ENCODE assay signal across 10 cellular contexts in the genomic region with DNA sequence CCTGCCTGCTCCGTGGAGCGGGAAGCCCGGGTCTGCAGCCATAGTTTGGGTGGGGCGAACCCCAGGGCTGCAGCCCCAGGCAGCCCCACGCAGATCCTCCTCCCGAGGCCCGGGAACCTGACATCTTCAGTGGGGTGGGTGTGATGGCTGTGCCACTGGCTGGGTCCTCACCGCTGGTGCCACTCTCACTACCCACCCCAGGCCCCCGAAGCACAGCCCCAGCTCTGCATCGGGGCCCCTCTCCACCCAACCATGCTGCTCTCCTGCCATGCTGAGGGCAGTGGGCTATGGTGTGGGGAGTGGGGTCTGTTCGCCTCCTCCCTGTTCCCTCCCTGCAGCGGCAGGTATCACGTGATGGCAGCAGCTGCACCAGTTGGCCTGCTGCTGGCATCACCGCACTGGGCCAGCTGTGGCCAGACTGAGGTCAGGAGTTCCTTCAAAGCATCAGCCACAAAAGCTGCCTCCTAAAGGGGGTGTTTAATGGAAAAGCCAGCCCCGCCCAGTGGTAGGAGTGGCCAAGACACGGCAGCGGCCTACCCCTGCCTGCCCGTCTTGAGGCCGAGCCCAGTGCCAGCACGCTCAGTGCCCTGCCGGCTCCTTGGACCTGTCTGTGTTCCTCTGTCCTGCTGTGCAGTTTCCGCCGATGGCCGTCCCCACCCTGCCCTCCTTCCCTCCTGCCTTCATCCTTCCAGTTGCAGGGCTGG. TPM values are rescaled to one million over a fixed set of nuclear protein-coding genes. Genes with fewer than 3 reads are reported as not detected.
DNase-seq lines count a peak whose midpoint lies in the region; ATAC-seq and TF ChIP-seq lines count a peak whose summit lies in the region.
"Had no signal": no experiment of that assay in that cellular context is flagged by ENCODE, and none has a peak within 500 bp of the region (broad histone marks: within the 10 kb centered on the region; RNA-seq: fewer than 3 reads in every experiment).

No MANE protein-coding gene starts in this region.

- H3K27me3 Mint-ChIP-seq in glutamatergic neuron (ENCODE audit: unreplicated experiment) (peaks cover 3% of the 10 kb centered on the region), neural progenitor cell (ENCODE audit: insufficient read depth, low read depth) (peaks cover 3% of the 10 kb centered on the region)
- H3K27me3 Mint-ChIP-seq: progenitor cell of endocrine pancreas had no signal

- H3K4me3 Mint-ChIP-seq in glutamatergic neuron (ENCODE audit: unreplicated experiment) (peak overlapping the region; percentile 72), neural progenitor cell (no peak overlapping the region)

- H3K27ac Mint-ChIP-seq in glutamatergic neuron (ENCODE audit: unreplicated experiment) (peak overlapping the region; percentile 84), neural progenitor cell (peak overlapping the region; percentile 89)
- H3K27ac Mint-ChIP-seq: progenitor cell of endocrine pancreas had no signal

- no peak overlapping the region for H2AFZ ChIP-seq in neural progenitor cell (replicated peaks)
- H2AFZ ChIP-seq in smooth muscle cell (ENCODE audit: low read depth), result no peak overlapping the region

- DNase-seq in C1 segment of cervical spinal cord (lab: John Stamatoyannopoulos, UW) (peak in 12 of 14 donors; percentile 24 to 83 (median 50)), RWPE2 (ENCODE audit: low spot score) (peak; percentile 47), glutamatergic neuron (peak; percentile 64), neural progenitor cell (ENCODE audit: low spot score) (peak; percentile 77), smooth muscle cell (lab: John Stamatoyannopoulos, UW; ENCODE audit: unreplicated experiment) (no peak), GM19238 (ENCODE audit: insufficient read length, low spot score) (no peak), WERI-Rb-1 (no peak)
- DNase-seq: KBM-7 had no signal

- H3K27ac ChIP-seq in RWPE2 (ENCODE audit: poor library complexity, severe bottlenecking) (no peak overlapping the region), neural progenitor cell (peak overlapping the region; percentile 69), smooth muscle cell (ENCODE audit: low read depth) (no peak overlapping the region), WERI-Rb-1 (no peak overlapping the region)

- no peaks in the 10 kb centered on the region for H3K4me1 ChIP-seq in RWPE2 (ENCODE audit: insufficient read depth, poor library complexity, severe bottlenecking)
- peaks cover 16% of the 10 kb centered on the region for H3K4me1 ChIP-seq in neural progenitor cell
- H3K4me1 ChIP-seq in smooth muscle cell (ENCODE audit: low read depth), result no peaks in the 10 kb centered on the region

- WGBS in smooth muscle cell (ENCODE audit: low lambda C conversion rate), result 93% methylated on average over 24 of the region's 24 CpGs

- H3F3A ChIP-seq in neural progenitor cell (ENCODE audit: low read depth) (no peaks in the 10 kb centered on the region), smooth muscle cell (ENCODE audit: low read depth) (no peaks in the 10 kb centered on the region)

- H3K4me1 Mint-ChIP-seq in glutamatergic neuron (ENCODE audit: low read depth, unreplicated experiment) (peaks cover 2% of the 10 kb centered on the region), neural progenitor cell (peaks cover 11% of the 10 kb centered on the region)

- no peaks in the 10 kb centered on the region for H3K9me3 ChIP-seq in RWPE2 (ENCODE audit: severe bottlenecking)
- no peaks in the 10 kb centered on the region for H3K9me3 ChIP-seq in neural progenitor cell (ENCODE audit: low read depth)
- H3K9me3 ChIP-seq in smooth muscle cell (replicated peaks; ENCODE audit: low read depth), result no peaks in the 10 kb centered on the region
- H3K9me3 ChIP-seq in WERI-Rb-1 (ENCODE audit: severe bottlenecking), result no peaks in the 10 kb centered on the region

- H4K20me1 ChIP-seq in neural progenitor cell (ENCODE audit: low read depth) (peaks cover 12% of the 10 kb centered on the region), smooth muscle cell (ENCODE audit: low read depth) (peaks cover 58% of the 10 kb centered on the region)

- H3K4me2 ChIP-seq in neural progenitor cell (peak overlapping the region; percentile 2), smooth muscle cell (no peak overlapping the region)

- H3K79me2 ChIP-seq in neural progenitor cell (ENCODE audit: low read depth) (peaks cover 33% of the 10 kb centered on the region), smooth muscle cell (ENCODE audit: low read depth) (peaks cover 27% of the 10 kb centered on the region)

- H3K36me3 ChIP-seq in RWPE2 (ENCODE audit: low read depth) (peaks cover 23% of the 10 kb centered on the region; the same call in 1 of the 2 replicates), neural progenitor cell (no peaks in the 10 kb centered on the region), smooth muscle cell (ENCODE audit: low read depth) (no peaks in the 10 kb centered on the region), WERI-Rb-1 (peaks cover 19% of the 10 kb centered on the region)

- H3K27me3 ChIP-seq in RWPE2 (ENCODE audit: insufficient read depth, poor library complexity, severe bottlenecking), result no peaks in the 10 kb centered on the region
- no peaks in the 10 kb centered on the region for H3K27me3 ChIP-seq in neural progenitor cell
- H3K27me3 ChIP-seq in smooth muscle cell (ENCODE audit: low read depth), result no peaks in the 10 kb centered on the region
- no peaks in the 10 kb centered on the region for H3K27me3 ChIP-seq in WERI-Rb-1 (ENCODE audit: insufficient read depth, low read depth, severe bottlenecking)

- no peak for TF ChIP-seq CTCF in RWPE2 (IDR thresholded peaks at IDR 0.05; ENCODE audit: poor library complexity, severe bottlenecking)
- TF ChIP-seq CTCF in glutamatergic neuron (IDR thresholded peaks at IDR 0.05; ENCODE audit: partially characterized antibody, unreplicated experiment), result no peak
- TF ChIP-seq CTCF in neural progenitor cell (IDR thresholded peaks at IDR 0.05), result no peak
- TF ChIP-seq CTCF in smooth muscle cell (IDR thresholded peaks at IDR 0.05; ENCODE audit: borderline replicate concordance, insufficient read depth, poor library complexity, severe bottlenecking), result no peak
- TF ChIP-seq CTCF in WERI-Rb-1 (IDR thresholded peaks at IDR 0.05; ENCODE audit: low read depth, low read length), result no peak

- ATAC-seq in RWPE2 (ENCODE audit: low read depth), result no peak
- no peak for ATAC-seq in HG02759 (IDR thresholded peaks at IDR 0.05; ENCODE audit: unreplicated experiment)

- H3K9me3 Mint-ChIP-seq in glutamatergic neuron (ENCODE audit: unreplicated experiment) (peaks cover 2% of the 10 kb centered on the region), neural progenitor cell (no peaks in the 10 kb centered on the region)

- H3K36me3 Mint-ChIP-seq in glutamatergic neuron (ENCODE audit: unreplicated experiment) (no peaks in the 10 kb centered on the region), neural progenitor cell (peaks cover 2% of the 10 kb centered on the region)

- H3K4me3 ChIP-seq in RWPE2 (ENCODE audit: severe bottlenecking), result no peak overlapping the region
- H3K4me3 ChIP-seq in neural progenitor cell, result no peak overlapping the region
- H3K4me3 ChIP-seq in smooth muscle cell, result no peak overlapping the region
- H3K4me3 ChIP-seq in WERI-Rb-1 (ENCODE audit: low read depth, low read length), result no peak overlapping the region

- H3K9ac ChIP-seq in neural progenitor cell, result peak overlapping the region; percentile 3
- no peak overlapping the region for H3K9ac ChIP-seq in smooth muscle cell (ENCODE audit: low read depth)

RNA-seq across cellular contexts. Expression of gene KCTD5, which starts 10.8 kb away (rescaled TPM):
- total RNA-seq in glutamatergic neuron (ENCODE audit: unreplicated experiment) (41.2 TPM), neural progenitor cell (ENCODE audit: low replicate concordance) (21.6 and 34.5 TPM in 2 replicates), smooth muscle cell (27.0 and 38.2 TPM in 2 replicates)
- 35.5 and 36.6 TPM in 2 replicates for polyA plus RNA-seq in smooth muscle cell

RNA-seq across cellular contexts. Expression of gene PRSS27, which starts 26.9 kb away (rescaled TPM):
- total RNA-seq in glutamatergic neuron (ENCODE audit: unreplicated experiment), result 10.8 TPM
- 1.8 and 5.1 TPM in 2 replicates for total RNA-seq in neural progenitor cell (ENCODE audit: low replicate concordance)
- total RNA-seq in smooth muscle cell, result 0.63 and 2.7 TPM in 2 replicates
- polyA plus RNA-seq in smooth muscle cell, result 2.3 and 3.3 TPM in 2 replicates

RNA-seq across cellular contexts. Expression of gene SRRM2, which starts 59.3 kb away (rescaled TPM):
- total RNA-seq in glutamatergic neuron (ENCODE audit: unreplicated experiment), result 699 TPM
- total RNA-seq in neural progenitor cell (ENCODE audit: low replicate concordance), result 82.3 and 119 TPM in 2 replicates
- 83.0 and 125 TPM in 2 replicates for total RNA-seq in smooth muscle cell
- 280 and 434 TPM in 2 replicates for polyA plus RNA-seq in smooth muscle cell

Comparison
In these comparisons a context has a peak if more than half of its experiments do, and no peak if none do; other contexts are left out.
1. DNase-seq: peak in C1 segment of cervical spinal cord (12 of 14), RWPE2 (single experiment), glutamatergic neuron (single experiment) and neural progenitor cell (single experiment); none in smooth muscle cell (single experiment), GM19238 (single experiment) and WERI-Rb-1 (single experiment).